11 cellular contexts compared by ENCODE assay signal in the genomic region with DNA sequence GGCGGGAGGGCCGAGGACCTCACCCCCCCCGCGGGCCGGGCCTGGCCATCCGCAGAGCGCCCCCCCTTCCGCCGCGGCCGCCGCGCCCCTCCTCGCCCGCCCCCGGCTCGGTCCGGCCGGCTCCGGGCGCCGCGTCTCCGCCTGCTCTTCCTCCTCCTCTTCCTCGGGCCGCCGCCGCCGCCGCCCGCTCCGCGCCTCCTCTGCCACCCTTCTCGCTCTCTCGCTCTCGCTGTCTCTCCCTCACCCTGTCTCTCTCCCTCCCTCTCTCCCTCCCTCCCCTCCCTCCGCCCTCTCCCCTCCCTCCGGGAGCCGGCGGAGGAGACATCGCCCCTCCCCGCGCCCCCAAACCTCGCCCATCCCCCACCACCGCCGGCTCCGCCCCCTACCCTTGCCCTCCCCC. TPM values are rescaled to one million over a fixed set of nuclear protein-coding genes. Genes with fewer than 3 reads are reported as not detected.
A peak's percentile ranks its signal among the peaks of the same experiment; 100 is the strongest.
DNase-seq lines count a peak whose midpoint lies in the region; ATAC-seq, FAIRE-seq and TF ChIP-seq lines count a peak whose summit lies in the region.
"Had no signal": no experiment of that assay in that cellular context is flagged by ENCODE, and none has a peak within 500 bp of the region (broad histone marks: within the 10 kb centered on the region; RNA-seq: fewer than 3 reads in every experiment).

A gene (minus strand): TSS at position 237 of the 400 bp plus-strand sequence. CDS start 2,883 bp downstream, outside the sequence.

- H3K36me3 Mint-ChIP-seq in astrocyte (ENCODE audit: low read depth, unreplicated experiment) (no peaks in the 10 kb centered on the region), memory B cell (peaks cover 7% of the 10 kb centered on the region)

- WGBS in heart left ventricle, 4 donors, result 2 to 4% (median 3%) methylated on average over 23 to 41 of the region's 47 CpGs
- 8 to 9% methylated on average over 20 to 24 of the region's 47 CpGs for WGBS in upper lobe of left lung, 2 donors

- H3K27me3 ChIP-seq in heart left ventricle, result peaks cover 8 to 54% (median 42%) of the 10 kb centered on the region in 9 donors
- H3K27me3 ChIP-seq in astrocyte (ENCODE audit: insufficient read depth, low read length), result no peaks in the 10 kb centered on the region
- peaks cover 2 to 37% (median 24%) of the 10 kb centered on the region in 4 donors for H3K27me3 ChIP-seq in upper lobe of left lung

- H2AFZ ChIP-seq in astrocyte (ENCODE audit: low read depth, low read length), result no peak within 1 kb of the TSS

- no peaks in the 10 kb centered on the region for H3K79me2 ChIP-seq in astrocyte (ENCODE audit: insufficient read depth, low read length)

- TF ChIP-seq CTCF in heart left ventricle (IDR thresholded peaks at IDR 0.05) (no peak), astrocyte (IDR thresholded peaks at IDR 0.05; ENCODE audit: insufficient read depth, low read depth, low read length) (no peak), upper lobe of left lung (IDR thresholded peaks at IDR 0.05) (no peak)

- H3K9me3 ChIP-seq in heart left ventricle (no peaks in the 10 kb centered on the region), astrocyte (ENCODE audit: insufficient read depth, low read depth, low read length) (no peaks in the 10 kb centered on the region), upper lobe of left lung (no peaks in the 10 kb centered on the region)

- FAIRE-seq in astrocyte (lab: Jason Lieb, UNC), result no peak
- FAIRE-seq: TTC549 had no signal

- ATAC-seq in heart left ventricle (no peak), Right ventricle myocardium superior (ENCODE audit: poor library complexity) (no peak), memory B cell (ENCODE audit: low read depth) (no peak), upper lobe of left lung (ENCODE audit: low FRiP score in 2 of 2) (no peak), HG02970 (IDR thresholded peaks at IDR 0.05; ENCODE audit: low FRiP score, unreplicated experiment) (no peak), GM21825 (IDR thresholded peaks at IDR 0.05; ENCODE audit: unreplicated experiment) (no peak), HG02623 (IDR thresholded peaks at IDR 0.05; ENCODE audit: unreplicated experiment) (no peak)

- intact Hi-C loops in heart left ventricle (cut with DNase I), result no loop called here
- intact Hi-C loops in Right ventricle myocardium superior (cut with DNase I), result no loop called here

- H3K27ac Mint-ChIP-seq in astrocyte (ENCODE audit: unreplicated experiment) (no peak within 1 kb of the TSS), memory B cell (peak within 1 kb of the TSS; percentile 21)

- peaks cover 0 to 34% (median 8%) of the 10 kb centered on the region in 12 donors for H3K4me1 ChIP-seq in heart left ventricle
- no peaks in the 10 kb centered on the region for H3K4me1 ChIP-seq in astrocyte (ENCODE audit: insufficient read depth, low read length)
- H3K4me1 ChIP-seq in upper lobe of left lung, result peaks cover 17 to 33% (median 24%) of the 10 kb centered on the region in 4 donors

- H3K4me3 ChIP-seq in heart left ventricle (peak within 1 kb of the TSS in 11 of 12 donors; percentile 11 to 53 (median 41)), astrocyte (ENCODE audit: insufficient read depth, low read depth, low read length) (no peak within 1 kb of the TSS), upper lobe of left lung (peak within 1 kb of the TSS in 3 of 4 donors; percentile 13 to 35 (median 21))

- no peak for TF ChIP-seq EP300 in upper lobe of left lung (IDR thresholded peaks at IDR 0.05)

- H3K27me3 Mint-ChIP-seq in astrocyte (ENCODE audit: low read depth, unreplicated experiment), result no peaks in the 10 kb centered on the region
- peaks cover 60% of the 10 kb centered on the region for H3K27me3 Mint-ChIP-seq in memory B cell

- no peak within 1 kb of the TSS for H3K4me3 Mint-ChIP-seq in astrocyte (ENCODE audit: unreplicated experiment)
- H3K4me3 Mint-ChIP-seq in memory B cell, result peak within 1 kb of the TSS; percentile 43

- TF ChIP-seq POLR2A in heart left ventricle (IDR thresholded peaks at IDR 0.05) (no peak), upper lobe of left lung (IDR thresholded peaks at IDR 0.05) (no peak)

- H3K36me3 ChIP-seq in heart left ventricle, result no peaks in the 10 kb centered on the region
- no peaks in the 10 kb centered on the region for H3K36me3 ChIP-seq in astrocyte (ENCODE audit: insufficient read depth, low read length)
- H3K36me3 ChIP-seq in upper lobe of left lung, result no peaks in the 10 kb centered on the region

- H3K4me1 Mint-ChIP-seq in astrocyte (ENCODE audit: low read depth, unreplicated experiment) (no peaks in the 10 kb centered on the region), memory B cell (peaks cover 17% of the 10 kb centered on the region)

- H3K27ac ChIP-seq in heart left ventricle, result no peak within 1 kb of the TSS
- no peak within 1 kb of the TSS for H3K27ac ChIP-seq in astrocyte (ENCODE audit: low read depth, low read length)
- no peak within 1 kb of the TSS for H3K27ac ChIP-seq in upper lobe of left lung

- H3K9ac ChIP-seq in astrocyte (ENCODE audit: low read length), result no peak within 1 kb of the TSS

- peak within 1 kb of the TSS; percentile 72 for H3K4me2 ChIP-seq in astrocyte (ENCODE audit: low read length)

- peaks cover 35% of the 10 kb centered on the region for H3K9me3 Mint-ChIP-seq in astrocyte (ENCODE audit: unreplicated experiment)
- peaks cover 6% of the 10 kb centered on the region for H3K9me3 Mint-ChIP-seq in memory B cell

- H4K20me1 ChIP-seq in astrocyte (ENCODE audit: insufficient read depth, low read length), result no peaks in the 10 kb centered on the region

- DNase-seq in heart left ventricle (no peak), Right ventricle myocardium superior (no peak), astrocyte (ENCODE audit: low read depth) (no peak), memory B cell (ENCODE audit: low spot score in 2 of 2) (no peak), upper lobe of left lung (peak in 1 of 2 donors; percentile 77)
- DNase-seq: effector CD4-positive, alpha-beta T cell; retina had no signal

RNA-seq across cellular contexts. Expression of the gene that starts here (rescaled TPM):
- 1 to 10 TPM in 1 of 9 donors, under 1 TPM in 7, not detected in 1; 0.28 to 2.1 (median 0.49) TPM for total RNA-seq in heart left ventricle
- polyA plus RNA-seq in heart left ventricle, result under 1 TPM; 0.03 to 0.23 TPM
- total RNA-seq in Right ventricle myocardium superior, result 0.40 TPM
- not detected in 2 replicates for total RNA-seq in astrocyte
- total RNA-seq in upper lobe of left lung, result under 1 TPM in 2 of 6 donors, not detected in 4; 0.40 to 0.54 TPM
